In genomic region chr5:7667216-7667767, GRCh38 we compare ENCODE assay signal across 27 cellular contexts.
"Had no signal": no experiment of that assay in that cellular context is flagged by ENCODE, and none has a peak within 500 bp of the region (broad histone marks: within the 10 kb centered on the region; RNA-seq: fewer than 3 reads in every experiment).

No MANE protein-coding gene starts in this region.

- H3K4me1 Mint-ChIP-seq: activated CD4-positive, alpha-beta T cell treated with anti-CD3 and anti-CD28 coated beads, Interleukin-2, amount 10 ng/mL, durations not matched to agents 7 days and 5 days; activated CD8-positive, alpha-beta memory T cell treated with anti-CD3 and anti-CD28 coated beads, Interleukin-2, amount 10 ng/mL, durations not matched to agents 7 days and 5 days; activated naive CD8-positive, alpha-beta T cell treated with anti-CD3 and anti-CD28 coated beads, Interleukin-2, amount 50 U/mL, for 24 hours; stimulated activated effector memory CD8-positive, alpha-beta T cell treated with anti-CD3 and anti-CD28 coated beads, Interleukin-12 subunit alpha, Interleukin-12 subunit beta, amount 100 ng/mL, for 72 hours; stimulated activated naive CD8-positive, alpha-beta T cell treated with anti-CD3 and anti-CD28 coated beads, Interleukin-15, amount 100 ng/mL, for 72 hours; T-cell had no signal

- DNase-seq: activated CD4-positive, alpha-beta T cell treated with anti-CD3 and anti-CD28 coated beads, Interleukin-2, amount 10 ng/mL, durations not matched to agents 7 days and 5 days; activated CD4-positive, CD25-positive, alpha-beta regulatory T cell treated with anti-CD3 and anti-CD28 coated beads, Interleukin-2, amount 50 U/mL, for 72 hours; activated CD8-positive, alpha-beta memory T cell treated with anti-CD3 and anti-CD28 coated beads, Interleukin-2, amount 10 ng/mL, durations not matched to agents 7 days and 5 days; activated CD8-positive, alpha-beta T cell treated with anti-CD3 and anti-CD28 coated beads for 36 hours; activated gamma-delta T cell; activated naive CD4-positive, alpha-beta T cell treated with anti-CD3 and anti-CD28 coated beads, Interleukin-2, amount 50 U/mL, for 16 hours; activated naive CD8-positive, alpha-beta T cell treated with anti-CD3 and anti-CD28 coated beads, Interleukin-2, amount 50 U/mL, for 24 hours; central memory CD4-positive, alpha-beta T cell; dorsolateral prefrontal cortex; effector memory CD8-positive, alpha-beta T cell; kidney; left ventricle myocardium superior; pancreas; right cardiac atrium; stimulated activated CD4-positive, alpha-beta T cell treated with anti-CD3 and anti-CD28 coated beads, Interleukin-2, amount 100 ng/mL, for 24 hours; stimulated activated naive CD8-positive, alpha-beta T cell treated with anti-CD3 and anti-CD28 coated beads, Interleukin-15, amount 100 ng/mL, for 72 hours; T-cell; transverse colon had no signal

- H3K27ac ChIP-seq: neutrophil, pancreas, suprapubic skin, transverse colon, vagina, VCaP had no signal

- H3K36me3 ChIP-seq: neutrophil, pancreas, suprapubic skin, transverse colon, vagina had no signal

- H3K9me3 Mint-ChIP-seq: activated CD4-positive, alpha-beta T cell treated with anti-CD3 and anti-CD28 coated beads, Interleukin-2, amount 10 ng/mL, durations not matched to agents 7 days and 5 days; activated CD8-positive, alpha-beta T cell treated with anti-CD3 and anti-CD28 coated beads for 36 hours; activated naive CD8-positive, alpha-beta T cell treated with anti-CD3 and anti-CD28 coated beads, Interleukin-2, amount 50 U/mL, for 24 hours; stimulated activated effector memory CD8-positive, alpha-beta T cell treated with anti-CD3 and anti-CD28 coated beads, Interleukin-12 subunit alpha, Interleukin-12 subunit beta, amount 100 ng/mL, for 72 hours; T-helper 2 cell treated with Interferon-gamma antibody and Interleukin-4, amounts not matched to agents 5 μg/mL and 100 μg/mL, for 36 hours had no signal

- H3K27me3 ChIP-seq: dorsolateral prefrontal cortex, neutrophil, pancreas, suprapubic skin, transverse colon, vagina had no signal

- ATAC-seq: activated CD8-positive, alpha-beta memory T cell treated with anti-CD3 and anti-CD28 coated beads, Interleukin-2, amount 10 ng/mL, durations not matched to agents 7 days and 5 days; activated CD8-positive, alpha-beta T cell treated with anti-CD3 and anti-CD28 coated beads for 36 hours; activated naive CD8-positive, alpha-beta T cell treated with anti-CD3 and anti-CD28 coated beads, Interleukin-2, amount 50 U/mL, for 24 hours; effector memory CD8-positive, alpha-beta T cell; left ventricle myocardium superior; natural killer cell treated with Interleukin-12 subunit alpha and Interleukin-12 subunit beta and Interleukin-15 and Interleukin-18, amount 100 ng/mL, for 72 hours; pancreas; right cardiac atrium; stimulated activated effector memory CD8-positive, alpha-beta T cell treated with anti-CD3 and anti-CD28 coated beads, Interleukin-12 subunit alpha, Interleukin-12 subunit beta, amount 100 ng/mL, for 72 hours; stimulated activated naive CD8-positive, alpha-beta T cell treated with anti-CD3 and anti-CD28 coated beads, Interleukin-15, amount 100 ng/mL, for 72 hours; T-cell had no signal

- H3K4me3 Mint-ChIP-seq: activated CD4-positive, alpha-beta T cell treated with anti-CD3 and anti-CD28 coated beads, Interleukin-2, amount 10 ng/mL, durations not matched to agents 7 days and 5 days; activated CD8-positive, alpha-beta memory T cell treated with anti-CD3 and anti-CD28 coated beads, Interleukin-2, amount 10 ng/mL, durations not matched to agents 7 days and 5 days; activated CD8-positive, alpha-beta T cell treated with anti-CD3 and anti-CD28 coated beads for 36 hours; activated naive CD8-positive, alpha-beta T cell treated with anti-CD3 and anti-CD28 coated beads, Interleukin-2, amount 50 U/mL, for 24 hours; activated T-helper 1 cell treated with anti-CD3 and anti-CD28 coated beads, Interleukin-12 subunit alpha, Interleukin-12 subunit beta, Interleukin-2, Interleukin-4 antibody, amounts not matched to agents 30 ng/mL and 10 ng/mL and 1 ng/mL, durations not matched to agents 14 hours and 24 hours and 36 hours; brain; effector memory CD8-positive, alpha-beta T cell; natural killer cell treated with Interleukin-12 subunit alpha and Interleukin-12 subunit beta and Interleukin-15 and Interleukin-18, amount 100 ng/mL, for 72 hours; stimulated activated effector memory CD8-positive, alpha-beta T cell treated with anti-CD3 and anti-CD28 coated beads, Interleukin-12 subunit alpha, Interleukin-12 subunit beta, amount 100 ng/mL, for 72 hours; stimulated activated naive CD8-positive, alpha-beta T cell treated with anti-CD3 and anti-CD28 coated beads, Interleukin-15, amount 100 ng/mL, for 72 hours; T-cell; T-helper 2 cell treated with Interferon-gamma antibody and Interleukin-4, amounts not matched to agents 5 μg/mL and 100 μg/mL, for 36 hours had no signal

- H3K4me1 ChIP-seq: pancreas, suprapubic skin, transverse colon, vagina had no signal

- H3K4me3 ChIP-seq: dorsolateral prefrontal cortex, pancreas, suprapubic skin, transverse colon, vagina had no signal

- H3K27me3 Mint-ChIP-seq: activated CD4-positive, alpha-beta T cell treated with anti-CD3 and anti-CD28 coated beads, Interleukin-2, amount 10 ng/mL, durations not matched to agents 7 days and 5 days; activated CD8-positive, alpha-beta memory T cell treated with anti-CD3 and anti-CD28 coated beads, Interleukin-2, amount 10 ng/mL, durations not matched to agents 7 days and 5 days; activated naive CD8-positive, alpha-beta T cell treated with anti-CD3 and anti-CD28 coated beads, Interleukin-2, amount 50 U/mL, for 24 hours; brain; effector memory CD8-positive, alpha-beta T cell; natural killer cell treated with Interleukin-12 subunit alpha and Interleukin-12 subunit beta and Interleukin-15 and Interleukin-18, amount 100 ng/mL, for 72 hours; stimulated activated naive CD8-positive, alpha-beta T cell treated with anti-CD3 and anti-CD28 coated beads, Interleukin-15, amount 100 ng/mL, for 72 hours had no signal

- H3K36me3 Mint-ChIP-seq: activated CD8-positive, alpha-beta memory T cell treated with anti-CD3 and anti-CD28 coated beads, Interleukin-2, amount 10 ng/mL, durations not matched to agents 7 days and 5 days; natural killer cell treated with Interleukin-12 subunit alpha and Interleukin-12 subunit beta and Interleukin-15 and Interleukin-18, amount 100 ng/mL, for 72 hours; stimulated activated effector memory CD8-positive, alpha-beta T cell treated with anti-CD3 and anti-CD28 coated beads, Interleukin-12 subunit alpha, Interleukin-12 subunit beta, amount 100 ng/mL, for 72 hours; T-cell had no signal

- H3K27ac Mint-ChIP-seq: activated CD4-positive, alpha-beta T cell treated with anti-CD3 and anti-CD28 coated beads, Interleukin-2, amount 10 ng/mL, durations not matched to agents 7 days and 5 days; activated CD8-positive, alpha-beta memory T cell treated with anti-CD3 and anti-CD28 coated beads, Interleukin-2, amount 10 ng/mL, durations not matched to agents 7 days and 5 days; activated CD8-positive, alpha-beta T cell treated with anti-CD3 and anti-CD28 coated beads for 36 hours; activated naive CD8-positive, alpha-beta T cell treated with anti-CD3 and anti-CD28 coated beads, Interleukin-2, amount 50 U/mL, for 24 hours; activated T-helper 1 cell treated with anti-CD3 and anti-CD28 coated beads, Interleukin-12 subunit alpha, Interleukin-12 subunit beta, Interleukin-2, Interleukin-4 antibody, amounts not matched to agents 30 ng/mL and 10 ng/mL and 1 ng/mL, durations not matched to agents 14 hours and 24 hours and 36 hours; effector memory CD8-positive, alpha-beta T cell; natural killer cell treated with Interleukin-12 subunit alpha and Interleukin-12 subunit beta and Interleukin-15 and Interleukin-18, amount 100 ng/mL, for 72 hours; stimulated activated effector memory CD8-positive, alpha-beta T cell treated with anti-CD3 and anti-CD28 coated beads, Interleukin-12 subunit alpha, Interleukin-12 subunit beta, amount 100 ng/mL, for 72 hours; T-cell; T-helper 2 cell treated with Interferon-gamma antibody and Interleukin-4, amounts not matched to agents 5 μg/mL and 100 μg/mL, for 36 hours had no signal

- H3K9me3 ChIP-seq: neutrophil, pancreas, suprapubic skin, transverse colon, vagina had no signal
